Comparison of ENCODE assay signal across 16 cellular contexts in genomic region chr1:10451286-10451685, GRCh38. TPM values are rescaled to one million over a fixed set of nuclear protein-coding genes. Genes with fewer than 3 reads are reported as not detected.
DNase-seq lines count a peak whose midpoint lies in the region; ATAC-seq and TF ChIP-seq lines count a peak whose summit lies in the region.
"Had no signal": no experiment of that assay in that cellular context is flagged by ENCODE, and none has a peak within 500 bp of the region (broad histone marks: within the 10 kb centered on the region; RNA-seq: fewer than 3 reads in every experiment).

No MANE protein-coding gene starts in this region.

- H3K9me3 Mint-ChIP-seq in brain, result peaks cover 0 to 2% (median 0%) of the 10 kb centered on the region in 5 experiments
- H3K9me3 Mint-ChIP-seq in type B pancreatic cell, result no peaks in the 10 kb centered on the region
- H3K9me3 Mint-ChIP-seq: activated CD4-positive, alpha-beta memory T cell treated with anti-CD3 and anti-CD28 coated beads for 36 hours; activated naive CD4-positive, alpha-beta T cell treated with anti-CD3 and anti-CD28 coated beads for 36 hours; T-cell had no signal

- TF ChIP-seq CTCF in right atrium auricular region (IDR thresholded peaks at IDR 0.05) (no peak), brain (conservative IDR thresholded peaks at IDR 0.05) (no peak), type B pancreatic cell (conservative IDR thresholded peaks at IDR 0.05) (no peak)

- H3K4me1 ChIP-seq in right atrium auricular region (peaks cover 0 to 6% of the 10 kb centered on the region in 2 donors), iPS-15b (ENCODE audit: control insufficient read depth, insufficient read depth, low read length) (no peaks in the 10 kb centered on the region)
- H3K4me1 ChIP-seq: transverse colon had no signal

- H3K27ac Mint-ChIP-seq in brain, result peak overlapping the region; percentile 29 to 86 (median 61)
- no peak overlapping the region for H3K27ac Mint-ChIP-seq in type B pancreatic cell
- H3K27ac Mint-ChIP-seq: activated CD4-positive, alpha-beta memory T cell treated with anti-CD3 and anti-CD28 coated beads for 36 hours; activated naive CD4-positive, alpha-beta T cell treated with anti-CD3 and anti-CD28 coated beads for 36 hours; T-cell had no signal

- H3K36me3 Mint-ChIP-seq in brain, result peaks cover 24% of the 10 kb centered on the region
- no peaks in the 10 kb centered on the region for H3K36me3 Mint-ChIP-seq in type B pancreatic cell

- peaks cover 29% of the 10 kb centered on the region for H3K4me1 Mint-ChIP-seq in brain
- H3K4me1 Mint-ChIP-seq in type B pancreatic cell (ENCODE audit: unreplicated experiment), result peaks cover 24% of the 10 kb centered on the region
- H3K4me1 Mint-ChIP-seq: T-cell had no signal

- intact Hi-C loops in left ventricle myocardium superior (cut with micrococcal nuclease), result no loop called here

- H3K36me3 ChIP-seq in right atrium auricular region (no peaks in the 10 kb centered on the region), iPS-15b (ENCODE audit: control insufficient read depth, insufficient read depth, low read length) (no peaks in the 10 kb centered on the region)
- H3K36me3 ChIP-seq: transverse colon had no signal

- no peak overlapping the region for H3K9ac ChIP-seq in iPS-15b (ENCODE audit: low read depth, low read length)

- H3K27me3 Mint-ChIP-seq in brain (no peaks in the 10 kb centered on the region), type B pancreatic cell (no peaks in the 10 kb centered on the region)
- H3K27me3 Mint-ChIP-seq: activated CD4-positive, alpha-beta memory T cell treated with anti-CD3 and anti-CD28 coated beads for 36 hours had no signal

- H3K27me3 ChIP-seq in right atrium auricular region (no peaks in the 10 kb centered on the region), iPS-15b (ENCODE audit: control insufficient read depth, insufficient read depth, low read length) (no peaks in the 10 kb centered on the region)
- H3K27me3 ChIP-seq: transverse colon had no signal

- ATAC-seq in left ventricle myocardium superior, result peak; percentile 39
- no peak for ATAC-seq in HG03565 (IDR thresholded peaks at IDR 0.05; ENCODE audit: unreplicated experiment)
- ATAC-seq in GM18907 (IDR thresholded peaks at IDR 0.05; ENCODE audit: unreplicated experiment), result no peak
- ATAC-seq: T-cell had no signal

- H3K9me3 ChIP-seq in right atrium auricular region, result no peaks in the 10 kb centered on the region
- no peaks in the 10 kb centered on the region for H3K9me3 ChIP-seq in iPS-15b (ENCODE audit: control insufficient read depth, insufficient read depth, low read length)
- H3K9me3 ChIP-seq: transverse colon had no signal

- H3K27ac ChIP-seq in right atrium auricular region, result no peak overlapping the region
- H3K27ac ChIP-seq: transverse colon had no signal

- H3K4me3 Mint-ChIP-seq in brain, result peak overlapping the region in 4 of 5 experiments; percentile 5 to 74 (median 30)
- H3K4me3 Mint-ChIP-seq in type B pancreatic cell, result peak overlapping the region; percentile 46
- H3K4me3 Mint-ChIP-seq: activated CD4-positive, alpha-beta memory T cell treated with anti-CD3 and anti-CD28 coated beads for 36 hours; activated naive CD4-positive, alpha-beta T cell treated with anti-CD3 and anti-CD28 coated beads for 36 hours; T-cell had no signal

- no peak overlapping the region for H3K4me3 ChIP-seq in right atrium auricular region
- H3K4me3 ChIP-seq in iPS-15b (ENCODE audit: low read depth, low read length), result peak overlapping the region; percentile 8
- H3K4me3 ChIP-seq: skin epidermis, transverse colon had no signal

- DNase-seq in left ventricle myocardium superior (no peak), right atrium auricular region (ENCODE audit: low spot score) (no peak), type B pancreatic cell (ENCODE audit: extremely low spot score, unreplicated experiment) (no peak), SIG-M5 treated with dmso at 0.1 percent for 504 hours (lab: John Stamatoyannopoulos, UW; ENCODE audit: unreplicated experiment) (no peak)
- DNase-seq: ACHN; activated CD4-positive, alpha-beta memory T cell treated with anti-CD3 and anti-CD28 coated beads for 36 hours; activated naive CD4-positive, alpha-beta T cell treated with anti-CD3 and anti-CD28 coated beads for 36 hours; hypothalamus; NCI-H1694 treated with DMSO at 0.1 percent for 48 hours; T-cell; transverse colon had no signal

RNA-seq across cellular contexts. Expression of gene CORT, which starts 1.5 kb away (rescaled TPM):
- total RNA-seq in left ventricle myocardium superior (not detected), right atrium auricular region (not detected), type B pancreatic cell (ENCODE audit: low replicate concordance) (not detected in 2 replicates)
- polyA plus RNA-seq in brain (ENCODE audit: insufficient read depth, low read depth, low replicate concordance), result 2.6 TPM

RNA-seq across cellular contexts. Expression of gene DFFA, which starts 21.0 kb away (rescaled TPM):
- 22.4 TPM for total RNA-seq in left ventricle myocardium superior
- total RNA-seq in right atrium auricular region, result 10 to 100 TPM; 17.6 to 19.0 TPM
- polyA plus RNA-seq in brain (ENCODE audit: insufficient read depth, low read depth, low replicate concordance), result 31.8 TPM
- total RNA-seq in type B pancreatic cell (ENCODE audit: low replicate concordance), result 41.6 and 52.8 TPM in 2 replicates

RNA-seq across cellular contexts. Expression of gene CENPS, which starts 21.1 kb away (rescaled TPM):
- total RNA-seq in left ventricle myocardium superior (5.5 TPM), right atrium auricular region (1 to 10 TPM; 1.9 to 3.4 TPM), type B pancreatic cell (ENCODE audit: low replicate concordance) (17.8 and 24.7 TPM in 2 replicates)
- 20.4 TPM for polyA plus RNA-seq in brain (ENCODE audit: insufficient read depth, low read depth, low replicate concordance)

RNA-seq across cellular contexts. Expression of gene PEX14, which starts 23.5 kb away (rescaled TPM):
- total RNA-seq in left ventricle myocardium superior (21.0 TPM), right atrium auricular region (10 to 100 TPM; 13.7 to 14.5 TPM), type B pancreatic cell (ENCODE audit: low replicate concordance) (22.5 and 25.3 TPM in 2 replicates)
- 37.1 TPM for polyA plus RNA-seq in brain (ENCODE audit: insufficient read depth, low read depth, low replicate concordance)

RNA-seq across cellular contexts. Expression of gene PGD, which starts 52.4 kb away (rescaled TPM):
- total RNA-seq in left ventricle myocardium superior, result 37.9 TPM
- total RNA-seq in right atrium auricular region, result 10 to 100 TPM; 51.1 to 59.9 TPM
- 308 TPM for polyA plus RNA-seq in brain (ENCODE audit: insufficient read depth, low read depth, low replicate concordance)
- 294 and 366 TPM in 2 replicates for total RNA-seq in type B pancreatic cell (ENCODE audit: low replicate concordance)
